2 cellular contexts compared by ENCODE assay signal in the genomic region with DNA sequence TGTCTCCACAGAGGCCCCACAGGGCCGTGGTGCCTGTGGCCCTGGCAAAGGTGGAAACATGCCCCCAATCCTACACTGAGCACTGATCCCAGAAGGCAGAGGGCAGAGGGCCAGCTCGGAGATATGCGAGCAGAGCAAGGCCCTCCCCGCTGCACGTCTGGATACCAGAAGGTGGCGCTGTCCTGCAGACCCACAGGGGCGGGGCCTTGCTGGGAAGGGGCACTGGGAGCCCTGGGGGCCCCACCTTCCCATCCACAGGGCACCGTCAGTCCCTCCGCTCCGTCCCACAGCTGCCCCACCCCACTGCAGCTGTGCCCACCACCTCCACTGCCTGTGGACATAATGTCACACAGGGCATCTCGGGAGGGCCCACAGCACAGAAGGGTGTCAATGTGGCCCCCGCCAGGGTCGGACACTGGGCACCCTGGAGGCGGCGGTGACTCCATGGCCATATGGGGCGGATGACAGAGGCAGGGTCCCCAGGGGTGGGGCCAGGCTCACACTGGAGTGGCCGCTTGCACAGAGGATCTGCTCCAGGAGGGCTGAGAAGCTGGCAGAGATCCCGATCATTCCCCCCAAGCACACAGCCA.
TF ChIP-seq lines count a peak whose summit lies in the region.

No MANE protein-coding gene starts in this region.

TF ChIP-seq in HEK293, 187 proteins besides CTCF, POLR2A, EP300 and RAD21 (continued from another document):
- TF ChIP-seq, protein P1, sequence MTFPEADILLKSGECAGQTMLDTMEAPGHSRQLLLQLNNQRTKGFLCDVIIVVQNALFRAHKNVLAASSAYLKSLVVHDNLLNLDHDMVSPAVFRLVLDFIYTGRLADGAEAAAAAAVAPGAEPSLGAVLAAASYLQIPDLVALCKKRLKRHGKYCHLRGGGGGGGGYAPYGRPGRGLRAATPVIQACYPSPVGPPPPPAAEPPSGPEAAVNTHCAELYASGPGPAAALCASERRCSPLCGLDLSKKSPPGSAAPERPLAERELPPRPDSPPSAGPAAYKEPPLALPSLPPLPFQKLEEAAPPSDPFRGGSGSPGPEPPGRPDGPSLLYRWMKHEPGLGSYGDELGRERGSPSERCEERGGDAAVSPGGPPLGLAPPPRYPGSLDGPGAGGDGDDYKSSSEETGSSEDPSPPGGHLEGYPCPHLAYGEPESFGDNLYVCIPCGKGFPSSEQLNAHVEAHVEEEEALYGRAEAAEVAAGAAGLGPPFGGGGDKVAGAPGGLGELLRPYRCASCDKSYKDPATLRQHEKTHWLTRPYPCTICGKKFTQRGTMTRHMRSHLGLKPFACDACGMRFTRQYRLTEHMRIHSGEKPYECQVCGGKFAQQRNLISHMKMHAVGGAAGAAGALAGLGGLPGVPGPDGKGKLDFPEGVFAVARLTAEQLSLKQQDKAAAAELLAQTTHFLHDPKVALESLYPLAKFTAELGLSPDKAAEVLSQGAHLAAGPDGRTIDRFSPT (tag by site-specific recombination; IDR thresholded peaks at IDR 0.05), result peak; percentile 62; the same call in 1 of the 2 replicates
- TF ChIP-seq ZNF2 (tag by site-specific recombination; IDR thresholded peaks at IDR 0.05), result 0 out of 2 replicates have a peak, but pooled peaks have one; percentile 38
- no peak; the same call in 1 of the 2 replicates for TF ChIP-seq ZBTB48 (tag by site-specific recombination; IDR thresholded peaks at IDR 0.05)
- TF ChIP-seq GLIS2 (tag by site-specific recombination; IDR thresholded peaks at IDR 0.05), result peak; percentile 89
- TF ChIP-seq, protein P2, sequence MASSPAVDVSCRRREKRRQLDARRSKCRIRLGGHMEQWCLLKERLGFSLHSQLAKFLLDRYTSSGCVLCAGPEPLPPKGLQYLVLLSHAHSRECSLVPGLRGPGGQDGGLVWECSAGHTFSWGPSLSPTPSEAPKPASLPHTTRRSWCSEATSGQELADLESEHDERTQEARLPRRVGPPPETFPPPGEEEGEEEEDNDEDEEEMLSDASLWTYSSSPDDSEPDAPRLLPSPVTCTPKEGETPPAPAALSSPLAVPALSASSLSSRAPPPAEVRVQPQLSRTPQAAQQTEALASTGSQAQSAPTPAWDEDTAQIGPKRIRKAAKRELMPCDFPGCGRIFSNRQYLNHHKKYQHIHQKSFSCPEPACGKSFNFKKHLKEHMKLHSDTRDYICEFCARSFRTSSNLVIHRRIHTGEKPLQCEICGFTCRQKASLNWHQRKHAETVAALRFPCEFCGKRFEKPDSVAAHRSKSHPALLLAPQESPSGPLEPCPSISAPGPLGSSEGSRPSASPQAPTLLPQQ (tag by site-specific recombination; IDR thresholded peaks at IDR 0.05), result peak; percentile 92
- peak; percentile 92 for TF ChIP-seq ZIC2 (tag by site-specific recombination; IDR thresholded peaks at IDR 0.05)
- peak; percentile 47; the same call in 1 of the 2 replicates for TF ChIP-seq KLF8 (tag by site-specific recombination; IDR thresholded peaks at IDR 0.05)
- TF ChIP-seq ZNF416 (tag by site-specific recombination; IDR thresholded peaks at IDR 0.05), result no peak
- 0 out of 2 replicates have a peak, but pooled peaks have one; percentile 13 for TF ChIP-seq SP7 (tag by site-specific recombination; IDR thresholded peaks at IDR 0.05)
- TF ChIP-seq, protein P3, sequence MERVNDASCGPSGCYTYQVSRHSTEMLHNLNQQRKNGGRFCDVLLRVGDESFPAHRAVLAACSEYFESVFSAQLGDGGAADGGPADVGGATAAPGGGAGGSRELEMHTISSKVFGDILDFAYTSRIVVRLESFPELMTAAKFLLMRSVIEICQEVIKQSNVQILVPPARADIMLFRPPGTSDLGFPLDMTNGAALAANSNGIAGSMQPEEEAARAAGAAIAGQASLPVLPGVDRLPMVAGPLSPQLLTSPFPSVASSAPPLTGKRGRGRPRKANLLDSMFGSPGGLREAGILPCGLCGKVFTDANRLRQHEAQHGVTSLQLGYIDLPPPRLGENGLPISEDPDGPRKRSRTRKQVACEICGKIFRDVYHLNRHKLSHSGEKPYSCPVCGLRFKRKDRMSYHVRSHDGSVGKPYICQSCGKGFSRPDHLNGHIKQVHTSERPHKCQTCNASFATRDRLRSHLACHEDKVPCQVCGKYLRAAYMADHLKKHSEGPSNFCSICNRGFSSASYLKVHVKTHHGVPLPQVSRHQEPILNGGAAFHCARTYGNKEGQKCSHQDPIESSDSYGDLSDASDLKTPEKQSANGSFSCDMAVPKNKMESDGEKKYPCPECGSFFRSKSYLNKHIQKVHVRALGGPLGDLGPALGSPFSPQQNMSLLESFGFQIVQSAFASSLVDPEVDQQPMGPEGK (tag by site-specific recombination; IDR thresholded peaks at IDR 0.05), result peak; percentile 94
- peak; percentile 38; the same call in 1 of the 2 replicates for TF ChIP-seq ZNF600 (tag by site-specific recombination; IDR thresholded peaks at IDR 0.05)
- peak; percentile 32; the same call in 1 of the 2 replicates for TF ChIP-seq GLIS1 (tag by site-specific recombination; IDR thresholded peaks at IDR 0.05)
- no peak for TF ChIP-seq YY1 (tag by site-specific recombination; IDR thresholded peaks at IDR 0.05)
- TF ChIP-seq SP3 (tag by site-specific recombination; IDR thresholded peaks at IDR 0.05), result peak; percentile 44; the same call in 1 of the 2 replicates
- TF ChIP-seq ZNF792 (tag by site-specific recombination; IDR thresholded peaks at IDR 0.05), result no peak
- TF ChIP-seq KLF1 (tag by site-specific recombination; IDR thresholded peaks at IDR 0.05), result peak; percentile 74
- TF ChIP-seq, protein P4, sequence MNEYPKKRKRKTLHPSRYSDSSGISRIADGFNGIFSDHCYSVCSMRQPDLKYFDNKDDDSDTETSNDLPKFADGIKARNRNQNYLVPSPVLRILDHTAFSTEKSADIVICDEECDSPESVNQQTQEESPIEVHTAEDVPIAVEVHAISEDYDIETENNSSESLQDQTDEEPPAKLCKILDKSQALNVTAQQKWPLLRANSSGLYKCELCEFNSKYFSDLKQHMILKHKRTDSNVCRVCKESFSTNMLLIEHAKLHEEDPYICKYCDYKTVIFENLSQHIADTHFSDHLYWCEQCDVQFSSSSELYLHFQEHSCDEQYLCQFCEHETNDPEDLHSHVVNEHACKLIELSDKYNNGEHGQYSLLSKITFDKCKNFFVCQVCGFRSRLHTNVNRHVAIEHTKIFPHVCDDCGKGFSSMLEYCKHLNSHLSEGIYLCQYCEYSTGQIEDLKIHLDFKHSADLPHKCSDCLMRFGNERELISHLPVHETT (tag by site-specific recombination; IDR thresholded peaks at IDR 0.05), result no peak
- no peak for TF ChIP-seq ZNF629 (tag by site-specific recombination; IDR thresholded peaks at IDR 0.05)
- TF ChIP-seq ZNF175 (tag by site-specific recombination; IDR thresholded peaks at IDR 0.05), result no peak
- TF ChIP-seq KLF9 (tag by site-specific recombination; IDR thresholded peaks at IDR 0.05; ENCODE audit: low read depth), result peak; percentile 67
- no peak for TF ChIP-seq ZNF776 (tag by site-specific recombination; IDR thresholded peaks at IDR 0.05; ENCODE audit: borderline replicate concordance)
- TF ChIP-seq ZBTB20 (tag by site-specific recombination; IDR thresholded peaks at IDR 0.05), result peak; percentile 20; the same call in 1 of the 2 replicates
- peak; percentile 53; the same call in 1 of the 2 replicates for TF ChIP-seq ZNF324 (tag by site-specific recombination; IDR thresholded peaks at IDR 0.05)

TF ChIP-seq in WTC11, 78 proteins besides CTCF, POLR2A, EP300 and RAD21 (continued from another document):
- TF ChIP-seq, protein P5, sequence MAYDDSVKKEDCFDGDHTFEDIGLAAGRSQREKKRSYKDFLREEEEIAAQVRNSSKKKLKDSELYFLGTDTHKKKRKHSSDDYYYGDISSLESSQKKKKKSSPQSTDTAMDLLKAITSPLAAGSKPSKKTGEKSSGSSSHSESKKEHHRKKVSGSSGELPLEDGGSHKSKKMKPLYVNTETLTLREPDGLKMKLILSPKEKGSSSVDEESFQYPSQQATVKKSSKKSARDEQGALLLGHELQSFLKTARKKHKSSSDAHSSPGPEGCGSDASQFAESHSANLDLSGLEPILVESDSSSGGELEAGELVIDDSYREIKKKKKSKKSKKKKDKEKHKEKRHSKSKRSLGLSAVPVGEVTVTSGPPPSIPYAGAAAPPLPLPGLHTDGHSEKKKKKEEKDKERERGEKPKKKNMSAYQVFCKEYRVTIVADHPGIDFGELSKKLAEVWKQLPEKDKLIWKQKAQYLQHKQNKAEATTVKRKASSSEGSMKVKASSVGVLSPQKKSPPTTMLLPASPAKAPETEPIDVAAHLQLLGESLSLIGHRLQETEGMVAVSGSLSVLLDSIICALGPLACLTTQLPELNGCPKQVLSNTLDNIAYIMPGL (CRISPR knock-in tag; IDR thresholded peaks at IDR 0.05), result 0 out of 2 replicates have a peak, but pooled peaks have one; percentile 38
- TF ChIP-seq RORB (CRISPR knock-in tag; IDR thresholded peaks at IDR 0.05), result no peak
- no peak for TF ChIP-seq JUN (CRISPR knock-in tag; IDR thresholded peaks at IDR 0.05)
- peak; percentile 66 for TF ChIP-seq SP1 (CRISPR knock-in tag; conservative IDR thresholded peaks at IDR 0.05)
- TF ChIP-seq, protein P6, sequence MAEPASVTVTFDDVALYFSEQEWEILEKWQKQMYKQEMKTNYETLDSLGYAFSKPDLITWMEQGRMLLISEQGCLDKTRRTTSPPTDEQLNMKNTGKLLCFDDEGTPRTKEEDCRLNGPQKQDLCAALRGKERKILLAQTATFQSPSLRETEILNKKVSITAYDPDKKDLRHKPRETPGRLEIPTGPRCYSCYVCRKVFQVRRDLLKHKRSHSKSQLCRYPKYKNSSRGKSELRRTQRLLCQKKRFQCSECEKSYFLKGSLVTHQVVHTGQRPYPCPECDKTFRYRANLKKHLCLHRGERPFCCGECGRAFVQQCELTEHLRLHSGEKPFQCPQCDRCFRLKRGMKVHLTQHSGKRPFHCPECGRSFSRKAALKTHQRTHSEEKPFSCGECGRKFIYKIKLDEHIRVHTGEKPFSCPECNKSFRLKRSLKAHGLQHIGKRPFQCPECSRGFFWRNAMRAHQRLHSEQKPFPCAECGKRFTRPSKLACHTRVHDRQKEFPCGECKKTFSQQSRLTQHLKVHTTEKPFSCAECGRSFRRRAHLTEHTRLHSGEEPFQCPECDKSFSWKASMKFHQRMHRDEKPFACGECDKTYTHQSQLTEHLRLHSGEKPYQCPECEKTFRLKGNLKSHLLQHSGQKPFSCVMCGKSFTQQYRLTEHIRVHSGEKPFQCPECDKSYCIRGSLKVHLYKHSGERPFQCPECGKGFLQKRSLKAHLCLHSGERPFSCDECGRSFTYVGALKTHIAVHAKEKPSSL (CRISPR knock-in tag; conservative IDR thresholded peaks at IDR 0.05), result no peak
